1 cellular context compared by ENCODE assay signal in genomic region chr11:47508595-47509555, GRCh38.
TF ChIP-seq lines count a peak whose summit lies in the region.

No MANE protein-coding gene starts in this region.

TF ChIP-seq in K562, 482 proteins besides CTCF, POLR2A, EP300 and RAD21 (continued from another document and continues in another):
- TF ChIP-seq ZNF740 (CRISPR knock-in tag; IDR thresholded peaks at IDR 0.05) = no peak
- TF ChIP-seq ZNF740 (tag; IDR thresholded peaks at IDR 0.05) = no peak
- no peak for TF ChIP-seq HINFP (tag; conservative IDR thresholded peaks at IDR 0.05; ENCODE audit: low read depth)
- TF ChIP-seq SMARCE1 (IDR thresholded peaks at IDR 0.05) = no peak
- no peak for TF ChIP-seq RCOR1 (IDR thresholded peaks at IDR 0.05; ENCODE audit: borderline replicate concordance in 1 of 2, low read depth in 2 of 2, low read length in 2 of 2)
- TF ChIP-seq ZNF695 (CRISPR knock-in tag; IDR thresholded peaks at IDR 0.05) = no peak
- no peak for TF ChIP-seq GATA2 (CRISPR knock-in tag; IDR thresholded peaks at IDR 0.05)
- no peak for TF ChIP-seq POLR2B (IDR thresholded peaks at IDR 0.05; ENCODE audit: low read depth, partially characterized antibody)
- no peak for TF ChIP-seq ZNF347 (CRISPR knock-in tag; IDR thresholded peaks at IDR 0.05; ENCODE audit: low read depth)
- no peak for TF ChIP-seq CHD7 (IDR thresholded peaks at IDR 0.05; ENCODE audit: low read depth, low read length)
- peak; percentile 32; the same call in 1 of the 2 replicates for TF ChIP-seq DPF2 (IDR thresholded peaks at IDR 0.05)
- no peak for TF ChIP-seq STAG1 (CRISPR knock-in tag; IDR thresholded peaks at IDR 0.05; ENCODE audit: borderline replicate concordance)
- TF ChIP-seq HES1 (IDR thresholded peaks at IDR 0.05; ENCODE audit: low read depth) = no peak
- TF ChIP-seq ZNF398 (CRISPR knock-in tag; IDR thresholded peaks at IDR 0.05) = no peak
- TF ChIP-seq CSDE1 (IDR thresholded peaks at IDR 0.05) = no peak
- TF ChIP-seq MTA3 (IDR thresholded peaks at IDR 0.05; ENCODE audit: borderline replicate concordance) = no peak
- no peak for TF ChIP-seq ERF (CRISPR knock-in tag; IDR thresholded peaks at IDR 0.05)
- no peak for TF ChIP-seq PHF20 (IDR thresholded peaks at IDR 0.05; ENCODE audit: partially characterized antibody)
- no peak for TF ChIP-seq FOXO4 (CRISPR knock-in tag; IDR thresholded peaks at IDR 0.05)
- TF ChIP-seq ARID2 (IDR thresholded peaks at IDR 0.05) = no peak
- TF ChIP-seq TAL1 (IDR thresholded peaks at IDR 0.05) = 0 out of 2 replicates have a peak, but pooled peaks have one; percentile 17
- no peak for TF ChIP-seq EWSR1 (IDR thresholded peaks at IDR 0.05; ENCODE audit: borderline replicate concordance, low read depth, partially characterized antibody)
- TF ChIP-seq HDAC1 (IDR thresholded peaks at IDR 0.05) = no peak
- TF ChIP-seq EGR1 (conservative IDR thresholded peaks at IDR 0.05) = peak; percentile 48
- TF ChIP-seq TAF7 (tag; IDR thresholded peaks at IDR 0.05) = no peak
- no peak for TF ChIP-seq NR3C1 (CRISPR knock-in tag; IDR thresholded peaks at IDR 0.05)
- no peak for TF ChIP-seq E2F8 (IDR thresholded peaks at IDR 0.05; ENCODE audit: low read depth, partially characterized antibody)
- TF ChIP-seq ZNF512 (tag; IDR thresholded peaks at IDR 0.05) = no peak
- no peak for TF ChIP-seq SNIP1 (IDR thresholded peaks at IDR 0.05; ENCODE audit: low read depth)
- TF ChIP-seq POLR3A (IDR thresholded peaks at IDR 0.05; ENCODE audit: borderline replicate concordance, extremely low read depth, insufficient read depth, insufficient read length) = no peak
- no peak for TF ChIP-seq ZNF436 (CRISPR knock-in tag; IDR thresholded peaks at IDR 0.05)
- TF ChIP-seq ETV1 (tag; conservative IDR thresholded peaks at IDR 0.05; ENCODE audit: low read depth) = no peak; the same call in 1 of the 2 replicates
- TF ChIP-seq CCAR2 (IDR thresholded peaks at IDR 0.05; ENCODE audit: low read depth, low read length) = no peak
- no peak for TF ChIP-seq TEAD2 (tag; IDR thresholded peaks at IDR 0.05)
- TF ChIP-seq ARID3B (CRISPR knock-in tag; IDR thresholded peaks at IDR 0.05; ENCODE audit: borderline replicate concordance) = no peak
- peak; percentile 47 for TF ChIP-seq RFX1 (IDR thresholded peaks at IDR 0.05)
- TF ChIP-seq ZNF174 (CRISPR knock-in tag; IDR thresholded peaks at IDR 0.05) = no peak
- no peak for TF ChIP-seq ZNF224 (CRISPR knock-in tag; IDR thresholded peaks at IDR 0.05)
- no peak for TF ChIP-seq PPARD (CRISPR knock-in tag; IDR thresholded peaks at IDR 0.05)
